In genomic region chr16:4263504-4264436, GRCh38 we compare ENCODE assay signal across 9 cellular contexts. TPM values are rescaled to one million over a fixed set of nuclear protein-coding genes. Genes with fewer than 3 reads are reported as not detected.
DNase-seq lines count a peak whose midpoint lies in the region; TF ChIP-seq lines count a peak whose summit lies in the region.
"Had no signal": no experiment of that assay in that cellular context is flagged by ENCODE, and none has a peak within 500 bp of the region (broad histone marks: within the 10 kb centered on the region; RNA-seq: fewer than 3 reads in every experiment).

No MANE protein-coding gene starts in this region.

- H3K36me3 ChIP-seq in HUES48 (ENCODE audit: control insufficient read depth, insufficient read depth, low read length) (peaks cover 38% of the 10 kb centered on the region), colonic mucosa (no peaks in the 10 kb centered on the region)

- H3K27me3 ChIP-seq in HUES48 (ENCODE audit: control insufficient read depth, insufficient read depth, low read length) (no peaks in the 10 kb centered on the region), colonic mucosa (no peaks in the 10 kb centered on the region)

- H3K4me3 ChIP-seq in HUES48 (ENCODE audit: low read depth, low read length) (no peak overlapping the region), colonic mucosa (no peak overlapping the region)

- H3K9me3 ChIP-seq in HUES48 (ENCODE audit: control insufficient read depth, insufficient read depth, low read length), result no peaks in the 10 kb centered on the region
- no peaks in the 10 kb centered on the region for H3K9me3 ChIP-seq in colonic mucosa

- DNase-seq in AG08396 (ENCODE audit: low spot score) (peak; percentile 96), colonic mucosa (peak; percentile 74), mucosa of gallbladder (ENCODE audit: low spot score) (peak; percentile 73), mesenteric fat pad (ENCODE audit: low spot score) (no peak), occipital lobe (lab: John Stamatoyannopoulos, UW) (no peak), NCI-H1436 (lab: John Stamatoyannopoulos, UW) (no peak)
- DNase-seq in central memory CD4-positive, alpha-beta T cell, result no peak

- H3K27ac ChIP-seq in HUES48 (ENCODE audit: low read depth, low read length) (peak overlapping the region; percentile 18), colonic mucosa (peak overlapping the region; percentile 26)

- intact Hi-C loops in colonic mucosa (cut with DNase I), result no loop called here

- H3K9ac ChIP-seq in HUES48 (ENCODE audit: low read depth, low read length) (no peak overlapping the region), colonic mucosa (ENCODE audit: low read depth in 2 of 2, low read length in 2 of 2) (peak overlapping the region in 1 of 2 donors; percentile 5)

- TF ChIP-seq CTCF in colonic mucosa (IDR thresholded peaks at IDR 0.05), result no peak

- H3K4me1 ChIP-seq in HUES48 (ENCODE audit: control insufficient read depth, insufficient read depth, low read length) (peaks cover 9% of the 10 kb centered on the region; the same call in 1 of the 2 replicates), colonic mucosa (peaks cover 4% of the 10 kb centered on the region)

RNA-seq across cellular contexts. Expression of gene TFAP4, which starts 9.1 kb away (rescaled TPM):
- total RNA-seq in colonic mucosa (10 to 100 TPM in 1 of 2 donors, 1 to 10 TPM in 1; 5.4 to 15.4 TPM), mucosa of gallbladder (12.1 TPM), mesenteric fat pad (8.2 TPM), occipital lobe (13.7 TPM)

RNA-seq across cellular contexts. Expression of gene SRL, which starts 21.9 kb away (rescaled TPM):
- under 1 TPM; 0.49 to 0.82 TPM for total RNA-seq in colonic mucosa
- 1.4 TPM for total RNA-seq in mucosa of gallbladder
- total RNA-seq in mesenteric fat pad, result 0.45 TPM
- total RNA-seq in occipital lobe, result 0.16 TPM
- total RNA-seq: RPMI7951 had no signal

RNA-seq across cellular contexts. Expression of gene GLIS2, which starts 52.1 kb away (rescaled TPM):
- 1 to 10 TPM in 1 of 2 donors, under 1 TPM in 1; 0.89 to 4.1 TPM for total RNA-seq in colonic mucosa
- 22.2 TPM for total RNA-seq in mucosa of gallbladder
- total RNA-seq in mesenteric fat pad, result 14.2 TPM
- total RNA-seq in occipital lobe, result 5.1 TPM

Comparison
In these comparisons a context has a peak if more than half of its experiments do, and no peak if none do; other contexts are left out.
1. DNase-seq: peak in AG08396 (single experiment), colonic mucosa (single experiment) and mucosa of gallbladder (single experiment); none in mesenteric fat pad (single experiment), occipital lobe (single experiment), central memory CD4-positive, alpha-beta T cell (single experiment) and NCI-H1436 (single experiment).